9 cellular contexts compared by ENCODE assay signal in the genomic region with DNA sequence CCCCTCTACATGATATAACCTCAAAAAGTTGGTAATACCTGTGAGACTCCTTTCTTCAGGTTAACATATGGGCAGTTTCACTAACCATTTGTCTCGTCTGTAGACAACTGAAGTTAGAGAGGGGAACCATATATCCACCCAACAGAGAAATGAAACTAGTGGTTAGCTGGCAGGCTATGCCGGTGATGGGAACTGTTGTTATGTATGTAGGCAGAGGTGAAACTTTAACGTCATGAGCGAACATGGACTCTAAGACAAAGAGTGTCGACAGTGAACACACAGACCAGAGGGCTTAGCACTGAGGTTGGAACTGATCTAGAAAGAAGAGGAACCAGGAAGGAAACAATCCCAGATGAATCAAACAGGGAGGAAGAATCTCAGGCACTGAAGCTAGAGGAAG.
DNase-seq lines count a peak whose midpoint lies in the region; ATAC-seq and TF ChIP-seq lines count a peak whose summit lies in the region.
"Had no signal": no experiment of that assay in that cellular context is flagged by ENCODE, and none has a peak within 500 bp of the region (broad histone marks: within the 10 kb centered on the region; RNA-seq: fewer than 3 reads in every experiment).

No MANE protein-coding gene starts in this region.

- CTCF ChIA-PET in CD8-positive, alpha-beta T cell (lab: Charles Lee) = interaction anchor here (0.8 to 1.4 kb wide), 2 partner anchors 17 to 52 kb away, joined by 3 to 5 read pairs; no protein-coding TSS in a partner anchor

- no peaks in the 10 kb centered on the region for H3K9me3 Mint-ChIP-seq in CD8-positive, alpha-beta T cell
- H3K9me3 Mint-ChIP-seq in activated T-helper 1 cell treated with anti-CD3 and anti-CD28 coated beads, Interleukin-12 subunit alpha, Interleukin-12 subunit beta, Interleukin-2, Interleukin-4 antibody, amounts not matched to agents 30 ng/mL and 10 ng/mL and 1 ng/mL, durations not matched to agents 14 hours and 24 hours and 36 hours = peaks cover 11% of the 10 kb centered on the region

- H3K27ac Mint-ChIP-seq in CD8-positive, alpha-beta T cell = peak overlapping the region; percentile 60
- H3K27ac Mint-ChIP-seq in activated T-helper 1 cell treated with anti-CD3 and anti-CD28 coated beads, Interleukin-12 subunit alpha, Interleukin-12 subunit beta, Interleukin-2, Interleukin-4 antibody, amounts not matched to agents 30 ng/mL and 10 ng/mL and 1 ng/mL, durations not matched to agents 14 hours and 24 hours and 36 hours = peak overlapping the region; percentile 74

- POLR2A ChIA-PET in CD8-positive, alpha-beta T cell (lab: Charles Lee) = interaction anchor here (1.2 to 1.4 kb wide), 2 partner anchors 30 to 90 kb away, joined by 3 to 4 read pairs; no protein-coding TSS in a partner anchor

- no peaks in the 10 kb centered on the region for H3K9me3 ChIP-seq in CD8-positive, alpha-beta T cell (ENCODE audit: low read length)
- H3K9me3 ChIP-seq in psoas muscle = no peaks in the 10 kb centered on the region

- 86 to 94% (median 90%) methylated on average over 5 of the region's 5 CpGs for whole genome bisulfite sequencing in psoas muscle, 3 donors

- no peaks in the 10 kb centered on the region for H3K27me3 ChIP-seq in CD8-positive, alpha-beta T cell (ENCODE audit: insufficient read depth, low read length)
- H3K27me3 ChIP-seq in psoas muscle (ENCODE audit: insufficient read depth in 3 of 3, low read length in 2 of 3) = no peaks in the 10 kb centered on the region

- H3K4me1 Mint-ChIP-seq in CD8-positive, alpha-beta T cell (ENCODE audit: low read depth) = peaks cover 80% of the 10 kb centered on the region
- H3K4me1 Mint-ChIP-seq in activated T-helper 1 cell treated with anti-CD3 and anti-CD28 coated beads, Interleukin-12 subunit alpha, Interleukin-12 subunit beta, Interleukin-2, Interleukin-4 antibody, amounts not matched to agents 30 ng/mL and 10 ng/mL and 1 ng/mL, durations not matched to agents 14 hours and 24 hours and 36 hours (ENCODE audit: low read depth) = peaks cover 80% of the 10 kb centered on the region

- H3K4me3 Mint-ChIP-seq in CD8-positive, alpha-beta T cell = peak overlapping the region; percentile 61
- peak overlapping the region; percentile 32 for H3K4me3 Mint-ChIP-seq in activated T-helper 1 cell treated with anti-CD3 and anti-CD28 coated beads, Interleukin-12 subunit alpha, Interleukin-12 subunit beta, Interleukin-2, Interleukin-4 antibody, amounts not matched to agents 30 ng/mL and 10 ng/mL and 1 ng/mL, durations not matched to agents 14 hours and 24 hours and 36 hours

- no peaks in the 10 kb centered on the region for H3K27me3 Mint-ChIP-seq in CD8-positive, alpha-beta T cell (ENCODE audit: low read depth)
- no peaks in the 10 kb centered on the region for H3K27me3 Mint-ChIP-seq in activated T-helper 1 cell treated with anti-CD3 and anti-CD28 coated beads, Interleukin-12 subunit alpha, Interleukin-12 subunit beta, Interleukin-2, Interleukin-4 antibody, amounts not matched to agents 30 ng/mL and 10 ng/mL and 1 ng/mL, durations not matched to agents 14 hours and 24 hours and 36 hours (ENCODE audit: insufficient read depth)

- no peak for TF ChIP-seq CTCF in CD8-positive, alpha-beta T cell (IDR thresholded peaks at IDR 0.05)
- no peak for TF ChIP-seq CTCF in psoas muscle (IDR thresholded peaks at IDR 0.05)

- peak; percentile 72 for ATAC-seq in CD8-positive, alpha-beta T cell
- peak; percentile 77 for ATAC-seq in GM19324 (IDR thresholded peaks at IDR 0.05; ENCODE audit: low FRiP score, unreplicated experiment)
- peak; percentile 84 for ATAC-seq in HG03108 (IDR thresholded peaks at IDR 0.05; ENCODE audit: unreplicated experiment)
- ATAC-seq in psoas muscle = no peak

- H3K4me1 ChIP-seq in CD8-positive, alpha-beta T cell (ENCODE audit: insufficient read depth, low read length) = peaks cover 4% of the 10 kb centered on the region
- no peaks in the 10 kb centered on the region for H3K4me1 ChIP-seq in psoas muscle

- H3K27ac ChIP-seq in CD8-positive, alpha-beta T cell (ENCODE audit: low read depth, low read length) = no peak overlapping the region
- no peak overlapping the region for H3K27ac ChIP-seq in psoas muscle

- H3K36me3 Mint-ChIP-seq in CD8-positive, alpha-beta T cell = peaks cover 85% of the 10 kb centered on the region
- peaks cover 59% of the 10 kb centered on the region for H3K36me3 Mint-ChIP-seq in activated T-helper 1 cell treated with anti-CD3 and anti-CD28 coated beads, Interleukin-12 subunit alpha, Interleukin-12 subunit beta, Interleukin-2, Interleukin-4 antibody, amounts not matched to agents 30 ng/mL and 10 ng/mL and 1 ng/mL, durations not matched to agents 14 hours and 24 hours and 36 hours (ENCODE audit: low read depth)

- intact Hi-C loops in CD8-positive, alpha-beta T cell (cut with DNase I, micrococcal nuclease) = no loop called here
- intact Hi-C loops in activated T-helper 1 cell treated with anti-CD3 and anti-CD28 coated beads, Interleukin-12 subunit alpha, Interleukin-12 subunit beta, Interleukin-2, Interleukin-4 antibody, amounts not matched to agents 30 ng/mL and 10 ng/mL and 1 ng/mL, durations not matched to agents 14 hours and 24 hours and 36 hours (cut with micrococcal nuclease) = no loop called here
- intact Hi-C loops in psoas muscle (cut with DNase I) = no loop called here

- H3K4me3 ChIP-seq in CD8-positive, alpha-beta T cell (ENCODE audit: low read depth, low read length) = no peak overlapping the region
- H3K4me3 ChIP-seq in psoas muscle = no peak overlapping the region

- no peaks in the 10 kb centered on the region for H3K36me3 ChIP-seq in CD8-positive, alpha-beta T cell (ENCODE audit: insufficient read depth, low read length)
- no peaks in the 10 kb centered on the region for H3K36me3 ChIP-seq in psoas muscle (ENCODE audit: insufficient read depth in 1 of 2, low read depth in 1 of 2)

- no peak for DNase-seq in CD8-positive, alpha-beta T cell
- peak; percentile 17 for DNase-seq in activated T-helper 1 cell treated with anti-CD3 and anti-CD28 coated beads, Interleukin-12 subunit alpha, Interleukin-12 subunit beta, Interleukin-2, Interleukin-4 antibody, amounts not matched to agents 30 ng/mL and 10 ng/mL and 1 ng/mL, durations not matched to agents 14 hours and 24 hours and 36 hours (ENCODE audit: low spot score)
- no peak for DNase-seq in NCI-H1436 (lab: John Stamatoyannopoulos, UW)
- no peak for DNase-seq in NCI-H1694 treated with DMSO at 0.1 percent for 48 hours (lab: John Stamatoyannopoulos, UW)
- DNase-seq in GF-D8 (lab: John Stamatoyannopoulos, UW) = no peak
- no peak for DNase-seq in psoas muscle
- DNase-seq: GDM1 had no signal

Comparison
In these comparisons a context has a peak if more than half of its experiments do, and no peak if none do; other contexts are left out.
1. ATAC-seq: peak in CD8-positive, alpha-beta T cell (single experiment), GM19324 (single experiment) and HG03108 (single experiment); none in psoas muscle (0 of 4).